11 cellular contexts compared by ENCODE assay signal in the genomic region with DNA sequence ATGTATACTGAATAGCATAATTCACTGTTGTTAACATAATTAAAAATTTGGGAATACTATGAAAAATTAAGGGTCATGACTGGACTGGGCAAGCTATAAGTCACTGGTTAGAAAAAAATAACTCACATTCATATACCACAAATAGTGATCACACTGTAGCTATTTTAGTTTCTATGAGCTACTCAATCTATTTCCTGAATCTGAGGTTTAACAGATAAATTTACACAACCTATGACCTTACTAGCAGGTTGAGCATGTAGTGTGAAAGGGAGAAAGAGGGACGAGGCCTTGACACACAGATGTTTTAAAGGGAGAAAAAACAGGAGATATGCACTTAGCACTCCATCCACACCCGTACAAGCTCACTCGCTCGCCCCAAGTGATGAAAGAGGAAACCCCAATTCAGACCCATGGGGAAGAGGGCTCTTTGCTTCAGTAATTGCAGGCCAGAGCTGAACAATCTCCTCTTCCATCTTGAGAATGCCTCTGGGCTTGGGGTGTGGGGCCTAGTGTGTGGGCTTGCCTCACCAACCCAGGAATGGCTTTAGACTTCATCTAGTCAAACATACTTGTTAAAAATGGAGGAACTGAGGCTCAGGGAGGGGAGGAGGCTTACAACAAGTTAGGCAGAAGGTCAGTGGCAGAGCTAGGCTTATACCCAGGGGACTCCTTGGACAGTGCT. TPM values are rescaled to one million over a fixed set of nuclear protein-coding genes. Genes with fewer than 3 reads are reported as not detected.
DNase-seq lines count a peak whose midpoint lies in the region; ATAC-seq and TF ChIP-seq lines count a peak whose summit lies in the region.
"Had no signal": no experiment of that assay in that cellular context is flagged by ENCODE, and none has a peak within 500 bp of the region (broad histone marks: within the 10 kb centered on the region; RNA-seq: fewer than 3 reads in every experiment).

No MANE protein-coding gene starts in this region.

- TF ChIP-seq CTCF in esophagus muscularis mucosa (IDR thresholded peaks at IDR 0.05) (no peak), tibial nerve (IDR thresholded peaks at IDR 0.05) (no peak), foreskin fibroblast (IDR thresholded peaks at IDR 0.05; ENCODE audit: low read depth, low read length) (no peak)

- H3K4me1 ChIP-seq in esophagus muscularis mucosa (peaks cover 55 to 93% (median 85%) of the 10 kb centered on the region in 4 donors), tibial nerve (peaks cover 0 to 75% (median 34%) of the 10 kb centered on the region in 4 donors)

- H3K9me3 ChIP-seq in esophagus muscularis mucosa: no peaks in the 10 kb centered on the region
- H3K9me3 ChIP-seq in tibial nerve: no peaks in the 10 kb centered on the region

- peak; percentile 72 for DNase-seq in MV-4-11 (lab: John Stamatoyannopoulos, UW)
- peak; percentile 26 for DNase-seq in esophagus muscularis mucosa (ENCODE audit: extremely low spot score)
- DNase-seq in tibial nerve (ENCODE audit: low spot score in 2 of 2): no peak
- DNase-seq in foreskin fibroblast: no peak
- no peak for DNase-seq in NCI-H128 (lab: John Stamatoyannopoulos, UW; ENCODE audit: unreplicated experiment)
- DNase-seq: DMS79; NCI-H1436 treated with DMSO at 0.1 percent for 48 hours; NK-92 treated with Interleukin-12 subunit alpha and Interleukin-12 subunit beta, amount 100 ng/mL, for 24 hours had no signal

- H3K36me3 ChIP-seq in esophagus muscularis mucosa (no peaks in the 10 kb centered on the region), tibial nerve (no peaks in the 10 kb centered on the region)

- no peak overlapping the region for H3K4me3 ChIP-seq in esophagus muscularis mucosa
- H3K4me3 ChIP-seq in tibial nerve: no peak overlapping the region
- no peak overlapping the region for H3K4me3 ChIP-seq in foreskin fibroblast (ENCODE audit: low read depth in 1 of 2, low read length in 2 of 2)

- WGBS in esophagus muscularis mucosa: 89% methylated on average over 4 of the region's 4 CpGs
- 79 to 93% methylated on average over 4 of the region's 4 CpGs for WGBS in tibial nerve, 2 donors

- TF ChIP-seq EP300 in esophagus muscularis mucosa (IDR thresholded peaks at IDR 0.05) (no peak), tibial nerve (IDR thresholded peaks at IDR 0.05) (no peak)

- H3K27ac ChIP-seq in esophagus muscularis mucosa (replicated peaks in 1 of 4) (no peak overlapping the region), tibial nerve (peak overlapping the region in 3 of 4 donors; percentile 20 to 49 (median 47))
- H3K27ac ChIP-seq: epithelial cell of prostate had no signal

- ATAC-seq in GM19395 (IDR thresholded peaks at IDR 0.05; ENCODE audit: unreplicated experiment) (peak; percentile 23), HG03460 (IDR thresholded peaks at IDR 0.05; ENCODE audit: unreplicated experiment) (no peak)

- TF ChIP-seq POLR2A in esophagus muscularis mucosa (IDR thresholded peaks at IDR 0.05; ENCODE audit: low read depth) (no peak), tibial nerve (IDR thresholded peaks at IDR 0.05) (no peak)

- H3K27me3 ChIP-seq in esophagus muscularis mucosa: no peaks in the 10 kb centered on the region
- H3K27me3 ChIP-seq in tibial nerve: no peaks in the 10 kb centered on the region

- intact Hi-C loops in esophagus muscularis mucosa (cut with DNase I): no loop called here

RNA-seq across cellular contexts. Expression of a gene that starts 10.7 kb away (rescaled TPM):
- 10 to 100 TPM; 10.3 to 13.3 (median 11.2) TPM for total RNA-seq in esophagus muscularis mucosa
- 1 to 10 TPM; 3.3 to 5.7 (median 4.9) TPM for total RNA-seq in tibial nerve

Comparison
In these comparisons a context has a peak if more than half of its experiments do, and no peak if none do; other contexts are left out.
1. DNase-seq: peak in MV-4-11 (single experiment) and esophagus muscularis mucosa (single experiment); none in tibial nerve (0 of 2), foreskin fibroblast (0 of 2) and NCI-H128 (single experiment).
2. H3K27ac ChIP-seq: peak in tibial nerve (3 of 4); none in esophagus muscularis mucosa (0 of 4).